ENCODE assay signal across 18 cellular contexts in the genomic region with DNA sequence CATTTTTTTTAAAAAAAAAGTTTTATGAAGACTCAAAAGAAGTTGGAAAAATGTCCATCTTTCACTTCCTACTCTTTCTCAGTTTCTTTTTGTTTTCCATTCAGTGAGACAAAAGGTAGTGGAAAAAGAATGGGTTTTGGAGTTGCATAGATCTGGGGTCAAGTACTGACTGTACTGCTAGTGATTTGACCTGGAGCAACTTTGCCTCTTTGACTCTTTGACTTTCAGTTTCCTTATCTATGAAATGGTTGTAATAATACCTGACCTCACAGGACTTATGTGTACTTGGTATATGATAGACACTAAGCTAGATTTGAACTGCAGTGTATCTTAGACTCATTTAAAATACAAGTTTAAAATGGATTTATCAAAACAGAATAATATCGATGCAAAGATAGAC. TPM values are rescaled to one million over a fixed set of nuclear protein-coding genes. Genes with fewer than 3 reads are reported as not detected.
DNase-seq lines count a peak whose midpoint lies in the region; ATAC-seq and TF ChIP-seq lines count a peak whose summit lies in the region.
"Had no signal": no experiment of that assay in that cellular context is flagged by ENCODE, and none has a peak within 500 bp of the region (broad histone marks: within the 10 kb centered on the region; RNA-seq: fewer than 3 reads in every experiment).

No MANE protein-coding gene starts in this region.

- BruUV-seq in Calu3 (replicated peaks; lab: Mats Ljungman, UMichigan), result no TSS peak

- no peaks in the 10 kb centered on the region for H3K9me3 Mint-ChIP-seq in chondrocyte (ENCODE audit: low read depth)
- H3K9me3 Mint-ChIP-seq in Calu3 (ENCODE audit: low read depth, unreplicated experiment), result no peaks in the 10 kb centered on the region
- H3K9me3 Mint-ChIP-seq: activated CD4-positive, alpha-beta memory T cell treated with anti-CD3 and anti-CD28 coated beads for 36 hours; CD8-positive, alpha-beta T cell had no signal

- H3K36me3 Mint-ChIP-seq in chondrocyte (ENCODE audit: low read depth) (peaks cover 1% of the 10 kb centered on the region), Calu3 (ENCODE audit: insufficient read depth, unreplicated experiment) (no peaks in the 10 kb centered on the region)
- H3K36me3 Mint-ChIP-seq: activated CD4-positive, alpha-beta memory T cell treated with anti-CD3 and anti-CD28 coated beads for 36 hours; CD8-positive, alpha-beta T cell had no signal

- CTCF ChIA-PET in Calu3 (lab: Charles Lee), result no interaction called here

- TF ChIP-seq CTCF in chondrocyte (IDR thresholded peaks at IDR 0.05) (no peak), Calu3 (IDR thresholded peaks at IDR 0.05; ENCODE audit: unreplicated experiment) (no peak)

- H3K27me3 Mint-ChIP-seq in chondrocyte (ENCODE audit: low read depth) (no peaks in the 10 kb centered on the region), Calu3 (ENCODE audit: unreplicated experiment) (peaks cover 13% of the 10 kb centered on the region)

- DNase-seq in chondrocyte (ENCODE audit: low spot score), result no peak
- DNase-seq in activated CD4-positive, alpha-beta T cell treated with anti-CD3 and anti-CD28 coated beads for 1 hour, result no peak
- no peak for DNase-seq in Calu3
- no peak for DNase-seq in stimulated activated CD8-positive, alpha-beta memory T cell treated with anti-CD3 and anti-CD28 coated beads, Interleukin-4, amount 100 ng/mL, for 48 hours
- no peak for DNase-seq in substantia nigra (lab: John Stamatoyannopoulos, UW)
- DNase-seq: activated CD4-positive, alpha-beta memory T cell treated with anti-CD3 and anti-CD28 coated beads for 36 hours; caudate nucleus; CD8-positive, alpha-beta T cell; left cardiac atrium; NCI-H2081 treated with DMSO at 0.1 percent for 48 hours; NCI-H748 treated with DMSO at 0.1 percent for 48 hours; pancreas; Peyer's patch; spleen; stimulated activated naive CD4-positive, alpha-beta T cell treated with Interleukin-2 at 50 U/mL for 16 hours had no signal

- ATAC-seq in GM18502 (IDR thresholded peaks at IDR 0.05; ENCODE audit: poor library complexity, unreplicated experiment) (peak; percentile 82), GM21360 (IDR thresholded peaks at IDR 0.05; ENCODE audit: unreplicated experiment) (peak; percentile 61), HG02885 (IDR thresholded peaks at IDR 0.05; ENCODE audit: poor library complexity, unreplicated experiment) (peak; percentile 79)
- ATAC-seq: CD8-positive, alpha-beta T cell; left cardiac atrium; pancreas had no signal

- intact Hi-C loops in Calu3 (cut with micrococcal nuclease; ENCODE audit: unreplicated experiment), result no loop called here

- H3K27ac Mint-ChIP-seq in chondrocyte (ENCODE audit: unreplicated experiment), result peak overlapping the region; percentile 97
- H3K27ac Mint-ChIP-seq in Calu3 (ENCODE audit: unreplicated experiment), result no peak overlapping the region
- H3K27ac Mint-ChIP-seq: activated CD4-positive, alpha-beta memory T cell treated with anti-CD3 and anti-CD28 coated beads for 36 hours; CD8-positive, alpha-beta T cell had no signal

- H3K4me3 Mint-ChIP-seq in chondrocyte (ENCODE audit: unreplicated experiment) (no peak overlapping the region), Calu3 (ENCODE audit: low read depth, unreplicated experiment) (no peak overlapping the region)
- H3K4me3 Mint-ChIP-seq: activated CD4-positive, alpha-beta memory T cell treated with anti-CD3 and anti-CD28 coated beads for 36 hours; CD8-positive, alpha-beta T cell had no signal

- H3K4me1 Mint-ChIP-seq in chondrocyte (ENCODE audit: low read depth) (peaks cover 94% of the 10 kb centered on the region), Calu3 (ENCODE audit: low read depth, unreplicated experiment) (peaks cover 17% of the 10 kb centered on the region)

- no peak overlapping the region for H3K27ac ChIP-seq in substantia nigra (ENCODE audit: low read depth, low read length, poor library complexity, severe bottlenecking)
- H3K27ac ChIP-seq: pancreas, Peyer's patch, spleen had no signal

RNA-seq across cellular contexts. Expression of gene KCNE4, which starts 3.5 kb away (rescaled TPM):
- 7.4 to 23.2 TPM (median 22.3 TPM) in 3 replicates for total RNA-seq in chondrocyte
- not detected in 2 replicates for total RNA-seq in Calu3 (2022)
- total RNA-seq: activated CD4-positive, alpha-beta memory T cell treated with anti-CD3 and anti-CD28 coated beads for 36 hours; CD8-positive, alpha-beta T cell had no signal
